In the genomic region with DNA sequence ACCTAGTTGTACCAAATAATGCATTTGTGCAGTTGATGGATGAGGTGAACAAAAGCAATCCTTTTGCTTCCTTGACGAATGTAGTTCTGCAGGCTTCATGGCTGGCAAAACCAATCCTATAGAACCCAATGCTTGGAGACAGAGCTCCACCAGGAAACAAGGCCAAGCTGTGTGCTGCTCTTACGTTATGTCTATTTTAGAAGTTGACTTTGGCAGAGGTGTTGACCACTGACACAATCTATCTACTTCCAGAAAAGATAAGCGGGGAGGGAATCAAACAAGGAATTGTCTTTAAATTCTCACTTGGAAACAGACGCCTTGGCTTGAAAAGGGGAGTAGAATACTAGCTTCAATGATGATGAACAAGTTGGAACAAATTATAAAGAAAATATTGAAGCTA, we compare ENCODE assay signal across 10 cellular contexts.
"Had no signal": no experiment of that assay in that cellular context is flagged by ENCODE, and none has a peak within 500 bp of the region (broad histone marks: within the 10 kb centered on the region; RNA-seq: fewer than 3 reads in every experiment).

No MANE protein-coding gene starts in this region.

- H3K27ac ChIP-seq: SJSA1 had no signal

- DNase-seq: activated CD4-positive, alpha-beta T cell treated with anti-CD3 and anti-CD28 coated beads, Interleukin-2, amount 50 U/mL, for 4 hours; activated CD4-positive, CD25-positive, alpha-beta regulatory T cell treated with anti-CD3 and anti-CD28 coated beads, Interleukin-2, amount 50 U/mL, for 72 hours; activated T-cell treated with anti-CD3 and anti-CD28 coated beads, Interleukin-2, amount 50 U/mL, for 1 hour; amniotic stem cell; effector memory CD4-positive, alpha-beta T cell; immature natural killer cell; stimulated activated CD4-positive, alpha-beta T cell treated with anti-CD3 and anti-CD28 coated beads, Interleukin-4, amount 100 ng/mL, for 24 hours; SW 1271; trophoblast cell had no signal

- H3K9me3 ChIP-seq: SJSA1 had no signal

- H3K4me3 ChIP-seq: SJSA1 had no signal

- H3K27me3 ChIP-seq: SJSA1 had no signal

- H3K36me3 ChIP-seq: SJSA1 had no signal
